ENCODE assay signal across 24 cellular contexts in genomic region chr1:7567376-7567775, GRCh38.
"Had no signal": no experiment of that assay in that cellular context is flagged by ENCODE, and none has a peak within 500 bp of the region (broad histone marks: within the 10 kb centered on the region; RNA-seq: fewer than 3 reads in every experiment).

No MANE protein-coding gene starts in this region.

- H3K4me3 Mint-ChIP-seq: natural killer cell; nephron progenitor cell; neural progenitor cell; stimulated activated effector memory CD8-positive, alpha-beta T cell treated with anti-CD3 and anti-CD28 coated beads, Interleukin-12 subunit alpha, Interleukin-12 subunit beta, amount 100 ng/mL, for 72 hours; stimulated activated naive CD8-positive, alpha-beta T cell treated with anti-CD3 and anti-CD28 coated beads, Interleukin-15, Interleukin-2, amounts not matched to agents 100 ng/mL and 50 ng/mL, for 24 hours; type B pancreatic cell had no signal

- H2AFZ ChIP-seq: neural progenitor cell had no signal

- H3K9me3 ChIP-seq: left lung, lower lobe of right lung, pancreas, prostate gland, suprapubic skin, thoracic aorta, tibial artery, uterus had no signal

- DNase-seq: hippocampal formation; kidney glomerular epithelial cell; left colon; left lung; lower lobe of right lung; mammary epithelial cell; mesenchymal stem cell; naive B cell; natural killer cell; nephron progenitor cell; retina; stimulated activated CD4-positive, alpha-beta T cell treated with anti-CD3 and anti-CD28 coated beads, Interleukin-4, amount 100 ng/mL, for 24 hours; stimulated activated naive CD4-positive, alpha-beta T cell; tibial artery; uterus had no signal

- H3K4me3 ChIP-seq: left lung, lower lobe of right lung, neural progenitor cell, pancreas, prostate gland, skin epidermis, suprapubic skin, thoracic aorta, tibial artery, uterus had no signal

- H3K36me3 ChIP-seq: left lung, lower lobe of right lung, neural progenitor cell, pancreas, prostate gland, suprapubic skin, thoracic aorta, tibial artery, uterus had no signal

- H3K4me2 ChIP-seq: neural progenitor cell had no signal

- H3K9me3 Mint-ChIP-seq: natural killer cell; nephron progenitor cell; neural progenitor cell; stimulated activated effector memory CD8-positive, alpha-beta T cell treated with anti-CD3 and anti-CD28 coated beads, Interleukin-12 subunit alpha, Interleukin-12 subunit beta, amount 100 ng/mL, for 72 hours; stimulated activated naive CD8-positive, alpha-beta T cell treated with anti-CD3 and anti-CD28 coated beads, Interleukin-15, Interleukin-2, amounts not matched to agents 100 ng/mL and 50 ng/mL, for 24 hours; type B pancreatic cell had no signal

- H3K4me1 ChIP-seq: left lung, lower lobe of right lung, neural progenitor cell, prostate gland, suprapubic skin, uterus had no signal

- H3K27ac ChIP-seq: left lung, lower lobe of right lung, neural progenitor cell, pancreas, prostate gland, skin epidermis, suprapubic skin, thoracic aorta, tibial artery, uterus had no signal

- H3K27ac Mint-ChIP-seq: naive B cell; natural killer cell; nephron progenitor cell; neural progenitor cell; stimulated activated effector memory CD8-positive, alpha-beta T cell treated with anti-CD3 and anti-CD28 coated beads, Interleukin-12 subunit alpha, Interleukin-12 subunit beta, amount 100 ng/mL, for 72 hours; stimulated activated naive CD8-positive, alpha-beta T cell treated with anti-CD3 and anti-CD28 coated beads, Interleukin-15, Interleukin-2, amounts not matched to agents 100 ng/mL and 50 ng/mL, for 24 hours; type B pancreatic cell had no signal

- H3K27me3 Mint-ChIP-seq: stimulated activated naive CD8-positive, alpha-beta T cell treated with anti-CD3 and anti-CD28 coated beads, Interleukin-15, Interleukin-2, amounts not matched to agents 100 ng/mL and 50 ng/mL, for 24 hours; type B pancreatic cell had no signal

- H3K4me1 Mint-ChIP-seq: naive B cell; natural killer cell; nephron progenitor cell; stimulated activated effector memory CD8-positive, alpha-beta T cell treated with anti-CD3 and anti-CD28 coated beads, Interleukin-12 subunit alpha, Interleukin-12 subunit beta, amount 100 ng/mL, for 72 hours had no signal

- H3K9ac ChIP-seq: neural progenitor cell had no signal

- H3K36me3 Mint-ChIP-seq: naive B cell; natural killer cell; neural progenitor cell; stimulated activated effector memory CD8-positive, alpha-beta T cell treated with anti-CD3 and anti-CD28 coated beads, Interleukin-12 subunit alpha, Interleukin-12 subunit beta, amount 100 ng/mL, for 72 hours; type B pancreatic cell had no signal

- H3K27me3 ChIP-seq: left lung, neural progenitor cell, pancreas, suprapubic skin, tibial artery, uterus had no signal
